Comparison of ENCODE assay signal across 19 cellular contexts in genomic region chr17:27810902-27811557, GRCh38. TPM values are rescaled to one million over a fixed set of nuclear protein-coding genes. Genes with fewer than 3 reads are reported as not detected.
DNase-seq lines count a peak whose midpoint lies in the region; ATAC-seq and TF ChIP-seq lines count a peak whose summit lies in the region.
"Had no signal": no experiment of that assay in that cellular context is flagged by ENCODE, and none has a peak within 500 bp of the region (broad histone marks: within the 10 kb centered on the region; RNA-seq: fewer than 3 reads in every experiment).

No MANE protein-coding gene starts in this region.

- peak overlapping the region; percentile 92 for H3K27ac Mint-ChIP-seq in activated CD8-positive, alpha-beta T cell treated with anti-CD3 and anti-CD28 coated beads for 36 hours

- intact Hi-C loops in activated CD8-positive, alpha-beta T cell treated with anti-CD3 and anti-CD28 coated beads for 36 hours (cut with micrococcal nuclease): loop anchor here (5.0 kb wide), 1 partner anchor 51 kb away; no protein-coding TSS in a partner anchor

- CTCF ChIA-PET in activated CD8-positive, alpha-beta T cell treated with anti-CD3 and anti-CD28 coated beads for 36 hours (lab: Charles Lee): interaction anchor here (0.6 to 18.3 kb wide), 5 partner anchors 13 to 281 kb away, joined by 3 to 601 read pairs (median 3); no protein-coding TSS in a partner anchor

- TF ChIP-seq CTCF in activated CD8-positive, alpha-beta T cell treated with anti-CD3 and anti-CD28 coated beads for 36 hours (IDR thresholded peaks at IDR 0.05): no peak

- H3K4me3 Mint-ChIP-seq in activated CD8-positive, alpha-beta T cell treated with anti-CD3 and anti-CD28 coated beads for 36 hours: no peak overlapping the region
- H3K4me3 Mint-ChIP-seq: nephron had no signal

- no peaks in the 10 kb centered on the region for H3K27me3 Mint-ChIP-seq in activated CD8-positive, alpha-beta T cell treated with anti-CD3 and anti-CD28 coated beads for 36 hours

- peaks cover 2% of the 10 kb centered on the region for H3K9me3 Mint-ChIP-seq in activated CD8-positive, alpha-beta T cell treated with anti-CD3 and anti-CD28 coated beads for 36 hours

- ATAC-seq in activated CD8-positive, alpha-beta T cell treated with anti-CD3 and anti-CD28 coated beads for 36 hours: no peak
- no peak for ATAC-seq in HG03521 (IDR thresholded peaks at IDR 0.05; ENCODE audit: unreplicated experiment)
- ATAC-seq in activated CD4-positive, CD25-positive, alpha-beta regulatory T cell treated with anti-CD3 and anti-CD28 coated beads, Interleukin-2, amount 50 U/mL, for 24 hours: no peak
- ATAC-seq: left lung, Panc1 had no signal

- no peaks in the 10 kb centered on the region for H3K36me3 Mint-ChIP-seq in activated CD8-positive, alpha-beta T cell treated with anti-CD3 and anti-CD28 coated beads for 36 hours (ENCODE audit: low read depth)

- POLR2A ChIA-PET in activated CD8-positive, alpha-beta T cell treated with anti-CD3 and anti-CD28 coated beads for 36 hours (lab: Charles Lee): interaction anchor here (0.5 to 1.9 kb wide), 4 partner anchors 8 to 364 kb away, joined by 3 to 5 read pairs (median 4); no protein-coding TSS in a partner anchor

- peaks cover 44% of the 10 kb centered on the region for H3K4me1 Mint-ChIP-seq in activated CD8-positive, alpha-beta T cell treated with anti-CD3 and anti-CD28 coated beads for 36 hours (ENCODE audit: low read depth)

- DNase-seq in EL: peak; percentile 48
- peak; percentile 20 for DNase-seq in HCEC 1CT
- no peak for DNase-seq in activated CD8-positive, alpha-beta T cell treated with anti-CD3 and anti-CD28 coated beads for 36 hours
- peak; percentile 21 for DNase-seq in iris pigment epithelial cell (ENCODE audit: low read depth)
- DNase-seq in NCI-H1092 treated with DMSO at 0.1 percent for 48 hours (lab: John Stamatoyannopoulos, UW): no peak
- DNase-seq: activated CD4-positive, alpha-beta T cell treated with anti-CD3 and anti-CD28 coated beads, Interleukin-2, amount 50 U/mL, for 4 hours; activated naive CD4-positive, alpha-beta T cell treated with anti-CD3 and anti-CD28 coated beads, Interleukin-2, amount 50 U/mL, for 16 hours; DND-41; hippocampal formation; left lung; NCI-H1048; right lobe of liver; stimulated activated naive CD4-positive, alpha-beta T cell; SW 1271 had no signal

RNA-seq across cellular contexts. Expression of gene NOS2, which starts 10.7 kb away (rescaled TPM):
- total RNA-seq in activated CD8-positive, alpha-beta T cell treated with anti-CD3 and anti-CD28 coated beads for 36 hours: not detected
- total RNA-seq: vagina had no signal

Comparison
In these comparisons a context has a peak if more than half of its experiments do, and no peak if none do; other contexts are left out.
1. DNase-seq: peak in EL (single experiment), HCEC 1CT (single experiment) and iris pigment epithelial cell (single experiment); none in activated CD8-positive, alpha-beta T cell treated with anti-CD3 and anti-CD28 coated beads for 36 hours (single experiment) and NCI-H1092 treated with DMSO at 0.1 percent for 48 hours (single experiment).